In genomic region chr12:9383585-9383984, GRCh38 we compare ENCODE assay signal across 37 cellular contexts.
"Had no signal": no experiment of that assay in that cellular context is flagged by ENCODE, and none has a peak within 500 bp of the region (broad histone marks: within the 10 kb centered on the region; RNA-seq: fewer than 3 reads in every experiment).

No MANE protein-coding gene starts in this region.

- H3K36me3 Mint-ChIP-seq: activated CD4-positive, alpha-beta memory T cell treated with anti-CD3 and anti-CD28 coated beads for 36 hours; activated naive CD8-positive, alpha-beta T cell; brain had no signal

- H3K9me3 Mint-ChIP-seq: activated B cell treated with CpG ODN at 0.5 μM for 24 hours; activated CD4-positive, alpha-beta memory T cell treated with anti-CD3 and anti-CD28 coated beads for 36 hours; activated CD4-positive, alpha-beta T cell treated with anti-CD3 and anti-CD28 coated beads, Interleukin-2, amount 10 ng/mL, durations not matched to agents 24 days and 14 days; activated CD8-positive, alpha-beta T cell treated with anti-CD3 and anti-CD28 coated beads for 36 hours; activated naive CD8-positive, alpha-beta T cell treated with anti-CD3 and anti-CD28 coated beads, Interleukin-2, amount 10 ng/mL, durations not matched to agents 7 days and 5 days; activated naive CD8-positive, alpha-beta T cell treated with anti-CD3 and anti-CD28 coated beads, Interleukin-2, amount 50 U/mL, for 24 hours; activated T-cell treated with anti-CD3 and anti-CD28 coated beads, Interleukin-2, amount 50 U/mL, for 24 hours; activated T-helper 2 cell treated with anti-CD3 and anti-CD28 coated beads, Interferon-gamma antibody, Interleukin-2, Interleukin-4, amounts not matched to agents 10 μg/mL and 5 μg/mL and 100 μg/mL, durations not matched to agents 14 hours and 24 hours and 36 hours; brain; central memory CD8-positive, alpha-beta T cell; T-helper 1 cell treated with Interleukin-12 subunit alpha and Interleukin-12 subunit beta and Interleukin-4 antibody, amounts not matched to agents 30 μg/mL and 1 μg/mL, for 36 hours; T-helper 2 cell treated with Interferon-gamma antibody and Interleukin-4, amounts not matched to agents 5 μg/mL and 100 μg/mL, for 36 hours had no signal

- H3K4me3 ChIP-seq: ascending aorta, cardiac muscle cell had no signal

- ATAC-seq: activated CD8-positive, alpha-beta memory T cell treated with anti-CD3 and anti-CD28 coated beads, Interleukin-2, amount 10 ng/mL, durations not matched to agents 7 days and 5 days; activated CD8-positive, alpha-beta T cell treated with anti-CD3 and anti-CD28 coated beads for 36 hours; activated naive CD8-positive, alpha-beta T cell treated with anti-CD3 and anti-CD28 coated beads, Interleukin-2, amount 50 U/mL, for 24 hours had no signal

- H3K27me3 ChIP-seq: ascending aorta, cardiac muscle cell had no signal

- FAIRE-seq: bronchial epithelial cell, TTC549 had no signal

- H3K27me3 Mint-ChIP-seq: activated B cell treated with CpG ODN at 0.5 μM for 24 hours; activated CD4-positive, alpha-beta memory T cell treated with anti-CD3 and anti-CD28 coated beads for 36 hours; activated CD4-positive, alpha-beta T cell treated with anti-CD3 and anti-CD28 coated beads, Interleukin-2, amount 10 ng/mL, durations not matched to agents 24 days and 14 days; activated CD8-positive, alpha-beta memory T cell treated with anti-CD3 and anti-CD28 coated beads, Interleukin-2, amount 10 ng/mL, durations not matched to agents 7 days and 5 days; activated CD8-positive, alpha-beta T cell treated with anti-CD3 and anti-CD28 coated beads for 36 hours; activated naive CD8-positive, alpha-beta T cell; activated naive CD8-positive, alpha-beta T cell treated with anti-CD3 and anti-CD28 coated beads, Interleukin-2, amount 10 ng/mL, durations not matched to agents 7 days and 5 days; activated naive CD8-positive, alpha-beta T cell treated with anti-CD3 and anti-CD28 coated beads, Interleukin-2, amount 50 U/mL, for 24 hours; activated T-cell treated with anti-CD3 and anti-CD28 coated beads, Interleukin-2, amount 50 U/mL, for 24 hours; brain; central memory CD8-positive, alpha-beta T cell had no signal

- DNase-seq: activated B cell treated with CpG ODN at 0.5 μM for 24 hours; activated CD4-positive, alpha-beta memory T cell treated with anti-CD3 and anti-CD28 coated beads for 36 hours; activated CD4-positive, alpha-beta T cell treated with anti-CD3 and anti-CD28 coated beads for 4 hours; activated CD4-positive, alpha-beta T cell treated with anti-CD3 and anti-CD28 coated beads, Interleukin-2, amount 10 ng/mL, durations not matched to agents 24 days and 14 days; activated CD4-positive, alpha-beta T cell treated with anti-CD3 and anti-CD28 coated beads, Interleukin-2, amount 50 U/mL, for 1 hour; activated CD4-positive, alpha-beta T cell treated with anti-CD3 and anti-CD28 coated beads, Interleukin-2, amount 50 U/mL, for 4 hours; activated CD4-positive, CD25-positive, alpha-beta regulatory T cell treated with anti-CD3 and anti-CD28 coated beads, Interleukin-2, amount 50 U/mL, for 72 hours; activated CD8-positive, alpha-beta memory T cell treated with anti-CD3 and anti-CD28 coated beads for 24 hours; activated CD8-positive, alpha-beta memory T cell treated with anti-CD3 and anti-CD28 coated beads, Interleukin-2, amount 10 ng/mL, durations not matched to agents 7 days and 5 days; activated CD8-positive, alpha-beta memory T cell treated with anti-CD3 and anti-CD28 coated beads, Interleukin-2, amount 50 U/mL, for 48 hours; activated CD8-positive, alpha-beta T cell treated with anti-CD3 and anti-CD28 coated beads for 36 hours; activated effector memory CD4-positive, alpha-beta T cell treated with Interleukin-2 at 50 U/mL for 16 hours; activated gamma-delta T cell; activated naive CD4-positive, alpha-beta T cell treated with anti-CD3 and anti-CD28 coated beads, Interleukin-2, amount 50 U/mL, for 16 hours; activated naive CD4-positive, alpha-beta T cell treated with Interleukin-2 at 50 U/mL for 16 hours; activated naive CD8-positive, alpha-beta T cell treated with anti-CD3 and anti-CD28 coated beads, Interleukin-2, amount 10 ng/mL, durations not matched to agents 7 days and 5 days; activated naive CD8-positive, alpha-beta T cell treated with anti-CD3 and anti-CD28 coated beads, Interleukin-2, amount 50 U/mL, for 24 hours; activated T-cell treated with anti-CD3 and anti-CD28 coated beads, Interleukin-2, amount 50 U/mL, for 24 hours; activated T-cell treated with anti-CD3 and anti-CD28 coated beads, Interleukin-2, amount 50 U/mL, for 48 hours; amygdala; anterior cingulate cortex; caudate nucleus; cerebellar nuclear complex; T-helper 1 cell; T-helper 2 cell; T-helper 9 cell had no signal

- H3K27ac Mint-ChIP-seq: activated B cell treated with CpG ODN at 0.5 μM for 24 hours; activated CD4-positive, alpha-beta memory T cell treated with anti-CD3 and anti-CD28 coated beads for 36 hours; activated CD4-positive, alpha-beta T cell treated with anti-CD3 and anti-CD28 coated beads, Interleukin-2, amount 10 ng/mL, durations not matched to agents 24 days and 14 days; activated CD8-positive, alpha-beta memory T cell treated with anti-CD3 and anti-CD28 coated beads, Interleukin-2, amount 10 ng/mL, durations not matched to agents 7 days and 5 days; activated CD8-positive, alpha-beta T cell treated with anti-CD3 and anti-CD28 coated beads for 36 hours; activated naive CD8-positive, alpha-beta T cell; activated naive CD8-positive, alpha-beta T cell treated with anti-CD3 and anti-CD28 coated beads, Interleukin-2, amount 10 ng/mL, durations not matched to agents 7 days and 5 days; activated naive CD8-positive, alpha-beta T cell treated with anti-CD3 and anti-CD28 coated beads, Interleukin-2, amount 50 U/mL, for 24 hours; activated T-cell treated with anti-CD3 and anti-CD28 coated beads, Interleukin-2, amount 50 U/mL, for 24 hours; activated T-helper 2 cell treated with anti-CD3 and anti-CD28 coated beads, Interferon-gamma antibody, Interleukin-2, Interleukin-4, amounts not matched to agents 10 μg/mL and 5 μg/mL and 100 μg/mL, durations not matched to agents 14 hours and 24 hours and 36 hours; brain; T-helper 1 cell treated with Interleukin-12 subunit alpha and Interleukin-12 subunit beta and Interleukin-4 antibody, amounts not matched to agents 30 μg/mL and 1 μg/mL, for 36 hours; T-helper 2 cell treated with Interferon-gamma antibody and Interleukin-4, amounts not matched to agents 5 μg/mL and 100 μg/mL, for 36 hours had no signal

- H3K36me3 ChIP-seq: ascending aorta, cardiac muscle cell had no signal

- H3K4me3 Mint-ChIP-seq: activated B cell treated with CpG ODN at 0.5 μM for 24 hours; activated CD4-positive, alpha-beta memory T cell treated with anti-CD3 and anti-CD28 coated beads for 36 hours; activated CD4-positive, alpha-beta T cell treated with anti-CD3 and anti-CD28 coated beads, Interleukin-2, amount 10 ng/mL, durations not matched to agents 24 days and 14 days; activated CD8-positive, alpha-beta memory T cell treated with anti-CD3 and anti-CD28 coated beads, Interleukin-2, amount 10 ng/mL, durations not matched to agents 7 days and 5 days; activated CD8-positive, alpha-beta T cell treated with anti-CD3 and anti-CD28 coated beads for 36 hours; activated naive CD8-positive, alpha-beta T cell; activated naive CD8-positive, alpha-beta T cell treated with anti-CD3 and anti-CD28 coated beads, Interleukin-2, amount 10 ng/mL, durations not matched to agents 7 days and 5 days; activated naive CD8-positive, alpha-beta T cell treated with anti-CD3 and anti-CD28 coated beads, Interleukin-2, amount 50 U/mL, for 24 hours; activated T-cell treated with anti-CD3 and anti-CD28 coated beads, Interleukin-2, amount 50 U/mL, for 24 hours; brain; central memory CD8-positive, alpha-beta T cell; T-helper 1 cell treated with Interleukin-12 subunit alpha and Interleukin-12 subunit beta and Interleukin-4 antibody, amounts not matched to agents 30 μg/mL and 1 μg/mL, for 36 hours; T-helper 2 cell treated with Interferon-gamma antibody and Interleukin-4, amounts not matched to agents 5 μg/mL and 100 μg/mL, for 36 hours had no signal

- H3K4me1 ChIP-seq: ascending aorta had no signal

- H3K9me3 ChIP-seq: ascending aorta had no signal

- H3K4me1 Mint-ChIP-seq: brain had no signal

- H3K27ac ChIP-seq: ascending aorta, cardiac muscle cell, VCaP had no signal
